ENCODE assay signal across 9 cellular contexts in genomic region chr6:91476000-91476399, GRCh38.
DNase-seq lines count a peak whose midpoint lies in the region; ATAC-seq and TF ChIP-seq lines count a peak whose summit lies in the region.
"Had no signal": no experiment of that assay in that cellular context is flagged by ENCODE, and none has a peak within 500 bp of the region (broad histone marks: within the 10 kb centered on the region; RNA-seq: fewer than 3 reads in every experiment).

No MANE protein-coding gene starts in this region.

- no peaks in the 10 kb centered on the region for H3K9me3 Mint-ChIP-seq in endodermal cell
- no peaks in the 10 kb centered on the region for H3K9me3 Mint-ChIP-seq in activated CD4-positive, alpha-beta T cell treated with anti-CD3 and anti-CD28 coated beads for 36 hours (ENCODE audit: low read depth)
- H3K9me3 Mint-ChIP-seq: dendritic cell treated with granulocyte-macrophage colony-stimulating factor and Interleukin-4, amounts not matched to agents 40 ng/mL and 50 ng/mL, for 4 days had no signal

- POLR2A ChIA-PET in activated CD4-positive, alpha-beta T cell treated with anti-CD3 and anti-CD28 coated beads for 36 hours (lab: Charles Lee) = no interaction called here

- no peak overlapping the region for H3K27ac Mint-ChIP-seq in endodermal cell
- H3K27ac Mint-ChIP-seq in activated CD4-positive, alpha-beta T cell treated with anti-CD3 and anti-CD28 coated beads for 36 hours = no peak overlapping the region
- H3K27ac Mint-ChIP-seq: dendritic cell treated with granulocyte-macrophage colony-stimulating factor and Interleukin-4, amounts not matched to agents 40 ng/mL and 50 ng/mL, for 4 days had no signal

- H3K27me3 ChIP-seq in endodermal cell (ENCODE audit: control insufficient read depth, insufficient read depth, low read length, poor library complexity, severe bottlenecking) = no peaks in the 10 kb centered on the region

- H3K4me3 Mint-ChIP-seq in endodermal cell = no peak overlapping the region
- no peak overlapping the region for H3K4me3 Mint-ChIP-seq in activated CD4-positive, alpha-beta T cell treated with anti-CD3 and anti-CD28 coated beads for 36 hours
- H3K4me3 Mint-ChIP-seq: dendritic cell treated with granulocyte-macrophage colony-stimulating factor and Interleukin-4, amounts not matched to agents 40 ng/mL and 50 ng/mL, for 4 days had no signal

- 84 to 86% methylated on average over 2 of the region's 2 CpGs for WGBS in endodermal cell (ENCODE audit: insufficient coverage in 1 of 2, insufficient read length in 1 of 2), 2 experiments

- H3K9me3 ChIP-seq in endodermal cell (ENCODE audit: control insufficient read depth, low read length) = no peaks in the 10 kb centered on the region

- no peak overlapping the region for H3K27ac ChIP-seq in endodermal cell (ENCODE audit: low read depth, low read length)

- CTCF ChIA-PET in activated CD4-positive, alpha-beta T cell treated with anti-CD3 and anti-CD28 coated beads for 36 hours (lab: Charles Lee) = no interaction called here

- TF ChIP-seq CTCF in fibroblast of villous mesenchyme (IDR thresholded peaks at IDR 0.05; ENCODE audit: insufficient read depth, low read depth, low read length) = no peak
- no peak for TF ChIP-seq CTCF in endodermal cell (conservative IDR thresholded peaks at IDR 0.05)

- H3K36me3 ChIP-seq in endodermal cell (ENCODE audit: control insufficient read depth, insufficient read depth, low read length) = no peaks in the 10 kb centered on the region

- H3K27me3 Mint-ChIP-seq in endodermal cell (ENCODE audit: insufficient read depth) = no peaks in the 10 kb centered on the region
- no peaks in the 10 kb centered on the region for H3K27me3 Mint-ChIP-seq in activated CD4-positive, alpha-beta T cell treated with anti-CD3 and anti-CD28 coated beads for 36 hours

- H3K9ac ChIP-seq in endodermal cell (ENCODE audit: extremely low read depth, low read length, poor library complexity, severe bottlenecking) = no peak overlapping the region

- H3K36me3 Mint-ChIP-seq in endodermal cell (ENCODE audit: low read depth) = no peaks in the 10 kb centered on the region
- H3K36me3 Mint-ChIP-seq in activated CD4-positive, alpha-beta T cell treated with anti-CD3 and anti-CD28 coated beads for 36 hours (ENCODE audit: low read depth) = no peaks in the 10 kb centered on the region

- no peak overlapping the region for H3K4me3 ChIP-seq in fibroblast of villous mesenchyme (ENCODE audit: low read depth, low read length)
- no peak overlapping the region for H3K4me3 ChIP-seq in endodermal cell (ENCODE audit: low read length)

- peak; percentile 83 for ATAC-seq in GM18511 (IDR thresholded peaks at IDR 0.05; ENCODE audit: unreplicated experiment)
- peak; percentile 74 for ATAC-seq in HG02642 (IDR thresholded peaks at IDR 0.05; ENCODE audit: poor library complexity, unreplicated experiment)
- no peak for ATAC-seq in HG02870 (IDR thresholded peaks at IDR 0.05; ENCODE audit: unreplicated experiment)
- no peak for ATAC-seq in activated CD4-positive, alpha-beta T cell treated with anti-CD3 and anti-CD28 coated beads for 36 hours

- DNase-seq in NCI-H446 treated with DMSO at 0.1 percent for 48 hours (lab: John Stamatoyannopoulos, UW) (peak; percentile 86), fibroblast of villous mesenchyme (ENCODE audit: low read depth) (peak; percentile 64), endodermal cell (no peak), hepatic stellate cell (ENCODE audit: low spot score) (no peak)
- no peak for DNase-seq in activated CD4-positive, alpha-beta T cell treated with anti-CD3 and anti-CD28 coated beads for 36 hours

- no peaks in the 10 kb centered on the region for H3K4me1 Mint-ChIP-seq in endodermal cell
- no peaks in the 10 kb centered on the region for H3K4me1 Mint-ChIP-seq in activated CD4-positive, alpha-beta T cell treated with anti-CD3 and anti-CD28 coated beads for 36 hours

- H3K4me1 ChIP-seq in endodermal cell (ENCODE audit: control insufficient read depth, insufficient read depth, low read length) = no peaks in the 10 kb centered on the region

- intact Hi-C loops in activated CD4-positive, alpha-beta T cell treated with anti-CD3 and anti-CD28 coated beads for 36 hours (cut with DNase I, micrococcal nuclease) = no loop called here

Comparison
In these comparisons a context has a peak if more than half of its experiments do, and no peak if none do; other contexts are left out.
1. ATAC-seq: peak in GM18511 (single experiment) and HG02642 (single experiment); none in HG02870 (single experiment) and activated CD4-positive, alpha-beta T cell treated with anti-CD3 and anti-CD28 coated beads for 36 hours (single experiment).
2. DNase-seq: peak in NCI-H446 treated with DMSO at 0.1 percent for 48 hours (single experiment) and fibroblast of villous mesenchyme (single experiment); none in endodermal cell (single experiment), hepatic stellate cell (single experiment) and activated CD4-positive, alpha-beta T cell treated with anti-CD3 and anti-CD28 coated beads for 36 hours (single experiment).